Comparison of ENCODE assay signal across 30 cellular contexts in the genomic region with DNA sequence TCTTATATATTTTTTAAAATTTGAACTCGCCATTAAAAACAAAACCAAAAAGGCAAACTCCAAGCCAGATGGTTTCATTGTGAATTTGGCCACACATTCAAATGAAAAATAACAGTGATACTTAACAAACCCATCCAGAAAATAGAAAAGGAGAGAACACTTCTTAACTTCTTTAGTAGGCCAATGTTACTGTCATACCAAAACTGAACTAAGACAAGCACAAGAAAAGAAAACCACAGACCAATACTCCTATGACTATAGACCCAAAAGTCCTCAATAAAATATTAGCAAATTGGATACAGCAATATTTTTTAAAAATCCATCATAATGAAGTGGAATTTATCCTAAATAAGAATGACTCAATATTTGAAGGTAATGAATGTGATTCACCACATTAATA.
"Had no signal": no experiment of that assay in that cellular context is flagged by ENCODE, and none has a peak within 500 bp of the region (broad histone marks: within the 10 kb centered on the region; RNA-seq: fewer than 3 reads in every experiment).

No MANE protein-coding gene starts in this region.

- H3K9me3 ChIP-seq: SJSA1 had no signal

- H3K4me1 Mint-ChIP-seq: activated CD4-positive, alpha-beta T cell treated with anti-CD3 and anti-CD28 coated beads for 36 hours; activated CD4-positive, alpha-beta T cell treated with anti-CD3 and anti-CD28 coated beads, Interleukin-2, amount 10 ng/mL, durations not matched to agents 7 days and 5 days; activated naive CD4-positive, alpha-beta T cell treated with anti-CD3 and anti-CD28 coated beads, Interleukin-2, amount 10 ng/mL, durations not matched to agents 7 days and 5 days; activated naive CD8-positive, alpha-beta T cell treated with anti-CD3 and anti-CD28 coated beads, Interleukin-2, amount 50 U/mL, for 24 hours; brain had no signal

- H3K4me3 ChIP-seq: Peyer's patch, SJSA1 had no signal

- H3K36me3 Mint-ChIP-seq: activated naive CD4-positive, alpha-beta T cell treated with anti-CD3 and anti-CD28 coated beads, Interleukin-2, amount 10 ng/mL, durations not matched to agents 7 days and 5 days; brain had no signal

- H3K4me3 Mint-ChIP-seq: activated CD4-positive, alpha-beta T cell treated with anti-CD3 and anti-CD28 coated beads for 36 hours; activated CD4-positive, alpha-beta T cell treated with anti-CD3 and anti-CD28 coated beads, Interleukin-2, amount 10 ng/mL, durations not matched to agents 7 days and 5 days; activated CD8-positive, alpha-beta T cell treated with anti-CD3 and anti-CD28 coated beads, Interleukin-2, amount 10 ng/mL, durations not matched to agents 7 days and 5 days; activated naive CD4-positive, alpha-beta T cell treated with anti-CD3 and anti-CD28 coated beads, Interleukin-2, amount 10 ng/mL, durations not matched to agents 7 days and 5 days; activated naive CD8-positive, alpha-beta T cell; activated naive CD8-positive, alpha-beta T cell treated with anti-CD3 and anti-CD28 coated beads, Interleukin-2, amount 50 U/mL, for 24 hours; activated T-cell treated with anti-CD3 and anti-CD28 coated beads, Interleukin-2, amount 50 U/mL, for 4 hours; activated T-helper 1 cell treated with anti-CD3 and anti-CD28 coated beads, Interleukin-12 subunit alpha, Interleukin-12 subunit beta, Interleukin-2, Interleukin-4 antibody, amounts not matched to agents 30 ng/mL and 10 ng/mL and 1 ng/mL, durations not matched to agents 14 hours and 24 hours and 36 hours; brain; T-helper 1 cell treated with Interleukin-12 subunit alpha and Interleukin-12 subunit beta and Interleukin-4 antibody, amounts not matched to agents 30 μg/mL and 1 μg/mL, for 36 hours; T-helper 2 cell treated with Interferon-gamma antibody and Interleukin-4, amounts not matched to agents 5 μg/mL and 100 μg/mL, for 36 hours had no signal

- H3K27ac ChIP-seq: Peyer's patch, SJSA1 had no signal

- H3K27me3 Mint-ChIP-seq: activated CD4-positive, alpha-beta T cell treated with anti-CD3 and anti-CD28 coated beads for 36 hours; activated naive CD8-positive, alpha-beta T cell had no signal

- H3K27me3 ChIP-seq: Peyer's patch, SJSA1 had no signal

- ATAC-seq: activated CD4-positive, alpha-beta T cell treated with anti-CD3 and anti-CD28 coated beads for 36 hours; activated CD8-positive, alpha-beta T cell treated with anti-CD3 and anti-CD28 coated beads, Interleukin-2, amount 10 ng/mL, durations not matched to agents 7 days and 5 days; activated naive CD8-positive, alpha-beta T cell treated with anti-CD3 and anti-CD28 coated beads, Interleukin-2, amount 50 U/mL, for 24 hours; activated T-cell treated with anti-CD3 and anti-CD28 coated beads, Interleukin-2, amount 50 U/mL, for 4 hours had no signal

- H3K27ac Mint-ChIP-seq: activated CD4-positive, alpha-beta T cell treated with anti-CD3 and anti-CD28 coated beads for 36 hours; activated CD4-positive, alpha-beta T cell treated with anti-CD3 and anti-CD28 coated beads, Interleukin-2, amount 10 ng/mL, durations not matched to agents 7 days and 5 days; activated CD8-positive, alpha-beta T cell treated with anti-CD3 and anti-CD28 coated beads, Interleukin-2, amount 10 ng/mL, durations not matched to agents 7 days and 5 days; activated naive CD4-positive, alpha-beta T cell treated with anti-CD3 and anti-CD28 coated beads, Interleukin-2, amount 10 ng/mL, durations not matched to agents 7 days and 5 days; activated naive CD8-positive, alpha-beta T cell; activated naive CD8-positive, alpha-beta T cell treated with anti-CD3 and anti-CD28 coated beads, Interleukin-2, amount 50 U/mL, for 24 hours; activated T-helper 1 cell treated with anti-CD3 and anti-CD28 coated beads, Interleukin-12 subunit alpha, Interleukin-12 subunit beta, Interleukin-2, Interleukin-4 antibody, amounts not matched to agents 30 ng/mL and 10 ng/mL and 1 ng/mL, durations not matched to agents 14 hours and 24 hours and 36 hours; brain; T-helper 1 cell treated with Interleukin-12 subunit alpha and Interleukin-12 subunit beta and Interleukin-4 antibody, amounts not matched to agents 30 μg/mL and 1 μg/mL, for 36 hours; T-helper 2 cell treated with Interferon-gamma antibody and Interleukin-4, amounts not matched to agents 5 μg/mL and 100 μg/mL, for 36 hours had no signal

- DNase-seq: activated CD4-positive, alpha-beta T cell treated with anti-CD3 and anti-CD28 coated beads for 36 hours; activated CD4-positive, alpha-beta T cell treated with anti-CD3 and anti-CD28 coated beads, Interleukin-2, amount 10 ng/mL, durations not matched to agents 7 days and 5 days; activated CD4-positive, alpha-beta T cell treated with anti-CD3 and anti-CD28 coated beads, Interleukin-2, amount 50 U/mL, for 48 hours; activated CD8-positive, alpha-beta T cell treated with anti-CD3 and anti-CD28 coated beads, Interleukin-2, amount 10 ng/mL, durations not matched to agents 7 days and 5 days; activated effector memory CD4-positive, alpha-beta T cell treated with Interleukin-2 at 50 U/mL for 16 hours; activated naive CD4-positive, alpha-beta T cell treated with anti-CD3 and anti-CD28 coated beads, Interleukin-2, amount 10 ng/mL, durations not matched to agents 7 days and 5 days; activated naive CD8-positive, alpha-beta T cell treated with anti-CD3 and anti-CD28 coated beads, Interleukin-2, amount 50 U/mL, for 24 hours; activated T-cell treated with anti-CD3 and anti-CD28 coated beads, Interleukin-2, amount 50 U/mL, for 4 hours; anterior cingulate cortex; caudate nucleus; cerebellar nuclear complex; NCI-H1048; NCI-H1105 treated with DMSO at 0.1 percent for 48 hours; NCI-H1436; NCI-H1694; NCI-H1930; NCI-H2081 treated with DMSO at 0.1 percent for 48 hours; NCI-H226; NCI-H446 treated with DMSO at 0.1 percent for 48 hours; NCI-H524; Peyer's patch; RPMI8226; SHP77 treated with DMSO at 0.1 percent for 48 hours; SK-N-SH had no signal

- H3K4me1 ChIP-seq: Peyer's patch had no signal
